In the genomic region with DNA sequence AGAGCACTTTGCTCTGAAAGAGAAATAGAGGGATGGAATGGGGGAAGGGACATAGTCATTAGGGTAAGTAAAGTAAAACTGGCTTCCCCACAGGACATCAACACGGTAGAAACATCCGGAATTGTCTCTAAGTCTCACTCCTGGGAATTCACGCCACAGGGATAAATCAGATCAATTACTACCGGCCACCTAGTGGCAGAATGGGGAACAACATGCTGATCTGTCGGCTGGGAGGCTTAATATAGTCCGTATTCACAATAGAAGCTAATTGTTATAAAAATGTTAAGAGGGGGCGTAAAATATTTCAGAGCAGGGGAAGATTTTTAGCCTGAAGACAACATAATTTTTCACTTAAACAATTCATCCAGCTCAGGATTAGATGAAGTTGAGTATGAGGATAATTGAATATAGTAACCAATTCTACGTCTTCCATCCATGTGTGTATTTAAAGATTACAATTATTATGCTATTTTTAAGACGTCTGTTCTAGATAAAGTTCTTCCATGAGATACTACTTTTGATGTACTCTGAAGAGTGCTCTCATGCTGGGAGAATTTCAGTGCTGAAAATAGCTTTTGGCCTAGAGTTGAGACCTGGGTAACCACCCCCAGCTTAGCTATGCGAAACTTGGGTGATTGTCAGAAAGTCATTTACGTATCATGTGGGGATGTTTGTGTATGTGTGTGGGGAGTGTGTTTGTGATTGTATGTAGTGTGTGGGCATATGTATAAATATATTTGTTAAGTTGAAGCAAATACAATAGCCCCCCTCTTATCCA, we compare ENCODE assay signal across 9 cellular contexts.
DNase-seq lines count a peak whose midpoint lies in the region; ATAC-seq and TF ChIP-seq lines count a peak whose summit lies in the region.
"Had no signal": no experiment of that assay in that cellular context is flagged by ENCODE, and none has a peak within 500 bp of the region (broad histone marks: within the 10 kb centered on the region; RNA-seq: fewer than 3 reads in every experiment).

No MANE protein-coding gene starts in this region.

- no peak overlapping the region for H3K4me2 ChIP-seq in OCI-LY1 (ENCODE audit: low read length)

- no peak overlapping the region for H3K27ac Mint-ChIP-seq in immature natural killer cell
- H3K27ac Mint-ChIP-seq: dendritic cell treated with granulocyte-macrophage colony-stimulating factor and Interleukin-4, amounts not matched to agents 40 ng/mL and 50 ng/mL, for 4 days had no signal

- H3K36me3 ChIP-seq in OCI-LY1 (ENCODE audit: insufficient read depth, low read length): no peaks in the 10 kb centered on the region

- no peak overlapping the region for H3K4me3 Mint-ChIP-seq in immature natural killer cell
- H3K4me3 Mint-ChIP-seq: dendritic cell treated with granulocyte-macrophage colony-stimulating factor and Interleukin-4, amounts not matched to agents 40 ng/mL and 50 ng/mL, for 4 days had no signal

- H3K27me3 ChIP-seq in OCI-LY1 (ENCODE audit: insufficient read depth, low read length): no peaks in the 10 kb centered on the region

- peaks cover 0 to 1% (median 0%) of the 10 kb centered on the region in 3 donors for H3K27me3 Mint-ChIP-seq in immature natural killer cell (ENCODE audit: low read depth in 3 of 3)
- H3K27me3 Mint-ChIP-seq: dendritic cell treated with granulocyte-macrophage colony-stimulating factor and Interleukin-4, amounts not matched to agents 40 ng/mL and 50 ng/mL, for 4 days had no signal

- H3K9ac ChIP-seq in OCI-LY1 (ENCODE audit: low read length): no peak overlapping the region

- H3K4me3 ChIP-seq in AG04449 (ENCODE audit: low read depth, low read length): no peak overlapping the region
- H3K4me3 ChIP-seq in OCI-LY1 (ENCODE audit: low read depth, low read length, poor library complexity, severe bottlenecking): no peak overlapping the region
- no peak overlapping the region for H3K4me3 ChIP-seq in epithelial cell of proximal tubule (ENCODE audit: low read depth, low read length)

- TF ChIP-seq CTCF in AG04449 (IDR thresholded peaks at IDR 0.05; ENCODE audit: insufficient read depth, low read length, missing control alignments): peak; percentile 69
- peak; percentile 58 for TF ChIP-seq CTCF in GM10266 (IDR thresholded peaks at IDR 0.05; ENCODE audit: control insufficient read depth, insufficient read depth, low read depth, missing control alignments)
- peak; percentile 87 for TF ChIP-seq CTCF in OCI-LY1 (IDR thresholded peaks at IDR 0.05; ENCODE audit: low read length)
- TF ChIP-seq CTCF in epithelial cell of proximal tubule (conservative IDR thresholded peaks at IDR 0.05; ENCODE audit: low read depth, low read length): peak; percentile 78

- H3K4me1 Mint-ChIP-seq in immature natural killer cell: no peaks in the 10 kb centered on the region

- H3K9me3 ChIP-seq in OCI-LY1 (ENCODE audit: low read length): no peaks in the 10 kb centered on the region

- CTCF ChIA-PET in AG04449 (lab: Yijun Ruan, JAX): interaction anchor here (0.6 to 3.1 kb wide), 46 partner anchors 8 to 309 kb away, joined by 3 to 172 read pairs (median 5); no protein-coding TSS in a partner anchor

- ATAC-seq in GM18519 (IDR thresholded peaks at IDR 0.05; ENCODE audit: low FRiP score, unreplicated experiment) (no peak), HG03139 (IDR thresholded peaks at IDR 0.05; ENCODE audit: unreplicated experiment) (no peak)

- no peaks in the 10 kb centered on the region for H4K20me1 ChIP-seq in OCI-LY1 (ENCODE audit: insufficient read depth, low read length)

- no peaks in the 10 kb centered on the region for H3K4me1 ChIP-seq in OCI-LY1 (ENCODE audit: insufficient read depth, low read length, severe bottlenecking)

- DNase-seq in AG04449 (ENCODE audit: low read depth, low spot score) (no peak), GM10266 (ENCODE audit: extremely low spot score) (peak; percentile 9), epithelial cell of proximal tubule (ENCODE audit: low read depth) (no peak), nucleus accumbens (lab: John Stamatoyannopoulos, UW) (peak in 29 of 56 donors; percentile 2 to 76 (median 21)), immature natural killer cell (no peak)

- no peaks in the 10 kb centered on the region for H3K9me2 ChIP-seq in OCI-LY1 (ENCODE audit: low read depth, low read length)

- no peaks in the 10 kb centered on the region for H3K79me2 ChIP-seq in OCI-LY1 (ENCODE audit: insufficient read depth, low read length)

- H3K27ac ChIP-seq in OCI-LY1 (ENCODE audit: low read depth, low read length, poor library complexity, severe bottlenecking): no peak overlapping the region

- no peaks in the 10 kb centered on the region for H3K36me3 Mint-ChIP-seq in immature natural killer cell

- peaks cover 0 to 30% (median 8%) of the 10 kb centered on the region in 6 donors for H3K9me3 Mint-ChIP-seq in immature natural killer cell
- H3K9me3 Mint-ChIP-seq: dendritic cell treated with granulocyte-macrophage colony-stimulating factor and Interleukin-4, amounts not matched to agents 40 ng/mL and 50 ng/mL, for 4 days had no signal

- POLR2A ChIA-PET in AG04449 (lab: Yijun Ruan, JAX): no interaction called here

- H2AFZ ChIP-seq in OCI-LY1 (ENCODE audit: low read length): no peak overlapping the region

- H3F3A ChIP-seq in OCI-LY1 (ENCODE audit: insufficient read depth, low read length): no peaks in the 10 kb centered on the region

Comparison
In these comparisons a context has a peak if more than half of its experiments do, and no peak if none do; other contexts are left out.
1. DNase-seq: peak in GM10266 (single experiment) and nucleus accumbens (29 of 56); none in AG04449 (single experiment), epithelial cell of proximal tubule (single experiment) and immature natural killer cell (0 of 3).
2. Peak in every context shown above with its lines, with median percentiles within 50 percentile points of each other: CTCF ChIP-seq.